Comparison of ENCODE assay signal across 8 cellular contexts in the genomic region with DNA sequence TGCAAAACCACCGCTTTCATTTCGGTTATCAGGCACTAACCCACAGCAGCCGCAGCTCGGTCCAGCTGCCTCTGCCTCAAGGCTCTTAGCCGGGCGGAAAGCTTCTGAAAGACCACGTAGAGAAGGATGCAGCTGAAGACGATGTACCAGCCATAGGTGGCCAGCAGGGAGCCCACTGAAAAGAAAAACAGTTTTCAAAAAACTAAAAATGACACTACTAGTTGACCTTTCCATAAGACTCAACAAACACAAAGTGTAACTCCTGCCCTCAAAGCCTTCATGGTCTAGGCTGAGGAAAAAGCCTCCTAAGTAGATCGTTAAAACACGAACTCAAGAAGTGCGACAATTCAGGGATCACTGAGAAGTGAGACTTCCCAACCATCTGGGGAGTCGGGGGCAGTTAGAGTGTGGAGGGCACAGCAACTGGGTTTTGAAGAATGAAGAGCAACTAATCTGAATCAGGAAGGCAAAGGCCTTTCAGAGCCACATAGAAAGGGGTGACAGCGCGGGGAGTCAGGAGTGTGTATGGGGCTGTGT. TPM values are rescaled to one million over a fixed set of nuclear protein-coding genes. Genes with fewer than 3 reads are reported as not detected.
DNase-seq lines count a peak whose midpoint lies in the region; TF ChIP-seq lines count a peak whose summit lies in the region.

No MANE protein-coding gene starts in this region.

- peak overlapping the region; percentile 94 for H3K56ac ChIP-seq in mesendoderm (ENCODE audit: low read length)

- H3K4me2 ChIP-seq in mesendoderm (ENCODE audit: low read length): peak overlapping the region; percentile 89

- H3K27ac ChIP-seq in breast epithelium (peak overlapping the region; percentile 75 to 87), mesendoderm (ENCODE audit: low read depth, low read length) (no peak overlapping the region)

- intact Hi-C loops in breast epithelium (cut with DNase I; ENCODE audit: low total_unique reads): no loop called here

- no peak overlapping the region for H2BK120ac ChIP-seq in mesendoderm (ENCODE audit: low read depth, low read length)

- H3K4me3 ChIP-seq in breast epithelium: peak overlapping the region; percentile 76 to 93 (median 79)
- peak overlapping the region; percentile 89 for H3K4me3 ChIP-seq in mesendoderm (ENCODE audit: low read length)

- no peak overlapping the region for H4K8ac ChIP-seq in mesendoderm (ENCODE audit: low read depth, low read length)

- peak overlapping the region; percentile 60 for H3K18ac ChIP-seq in mesendoderm (ENCODE audit: low read length)

- H3K9me3 ChIP-seq in breast epithelium: no peaks in the 10 kb centered on the region

- peaks cover 10% of the 10 kb centered on the region for H3K79me1 ChIP-seq in mesendoderm (ENCODE audit: low read length)

- H2AK5ac ChIP-seq in mesendoderm (ENCODE audit: low read length): no peak overlapping the region

- no peak for TF ChIP-seq POLR2A in breast epithelium (IDR thresholded peaks at IDR 0.05)

- H3K36me3 ChIP-seq in breast epithelium (peaks cover 20% of the 10 kb centered on the region), mesendoderm (ENCODE audit: control insufficient read depth, insufficient read depth, low read length) (peaks cover 18% of the 10 kb centered on the region)

- peaks cover 15% of the 10 kb centered on the region for H3K79me2 ChIP-seq in mesendoderm (ENCODE audit: control insufficient read depth, insufficient read depth, low read length)

- no peak overlapping the region for H3K23ac ChIP-seq in mesendoderm (ENCODE audit: low read length)

- no peak overlapping the region for H2BK15ac ChIP-seq in mesendoderm (replicated peaks; ENCODE audit: low read depth)

- H3K9ac ChIP-seq in mesendoderm (ENCODE audit: low read length): peak overlapping the region; percentile 84

- POLR2A ChIA-PET in HEK293T (lab: Yijun Ruan, JAX): interaction anchor here (1.0 kb wide), 1 partner anchor 18 kb away, joined by 3 read pairs; no protein-coding TSS in a partner anchor

- no peak overlapping the region for H4K5ac ChIP-seq in mesendoderm (ENCODE audit: low read length)

- CTCF ChIA-PET in HEK293T (lab: Yijun Ruan, JAX): interaction anchor here (0.7 to 1.0 kb wide), 3 partner anchors 17 to 365 kb away, joined by 3 to 6 read pairs (median 3); no protein-coding TSS in a partner anchor

- DNase-seq in SIG-M5 treated with dmso at 0.1 percent for 504 hours (lab: John Stamatoyannopoulos, UW; ENCODE audit: unreplicated experiment) (peak; percentile 39), SIG-M5 (lab: John Stamatoyannopoulos, UW) (no peak), HEK293T (ENCODE audit: extremely low spot score) (peak; percentile 56), NOMO-1 treated with DMSO at 0.1 percent for 48 hours (lab: John Stamatoyannopoulos, UW; ENCODE audit: unreplicated experiment) (peak; percentile 37), breast epithelium (ENCODE audit: low spot score in 2 of 2) (no peak), mesendoderm (peak; percentile 61), NCI-H2196 treated with DMSO at 0.1 percent for 48 hours (lab: John Stamatoyannopoulos, UW; ENCODE audit: unreplicated experiment) (no peak), superior temporal gyrus (ENCODE audit: extremely low spot score) (no peak)

- H2BK5ac ChIP-seq in mesendoderm (ENCODE audit: low read length): no peak overlapping the region

- H3K4me1 ChIP-seq in breast epithelium: no peaks in the 10 kb centered on the region
- no peaks in the 10 kb centered on the region for H3K4me1 ChIP-seq in mesendoderm (ENCODE audit: control insufficient read depth, low read depth, low read length)

- WGBS in mesendoderm (ENCODE audit: extremely low coverage, insufficient coverage, low lambda C conversion rate): no CpG with 5 or more reads among the region's 14 CpGs

- peak in 2 of 3 donors; percentile 11 to 28 for TF ChIP-seq CTCF in breast epithelium (IDR thresholded peaks at IDR 0.05)

- H3K4ac ChIP-seq in mesendoderm (ENCODE audit: low read depth, low read length): no peak overlapping the region

- no peaks in the 10 kb centered on the region for H3K27me3 ChIP-seq in breast epithelium
- H3K27me3 ChIP-seq in mesendoderm (ENCODE audit: insufficient read depth, low read length, poor library complexity): no peaks in the 10 kb centered on the region

TF ChIP-seq in HEK293T, 16 proteins besides CTCF, POLR2A, EP300 and RAD21:
- no peak for TF ChIP-seq TARDBP (IDR thresholded peaks at IDR 0.05)
- TF ChIP-seq ARNT (IDR thresholded peaks at IDR 0.05): no peak
- no peak for TF ChIP-seq ZNF384 (IDR thresholded peaks at IDR 0.05)
- no peak for TF ChIP-seq BHLHE40 (IDR thresholded peaks at IDR 0.05; ENCODE audit: borderline replicate concordance)
- no peak for TF ChIP-seq FOXA1 (IDR thresholded peaks at IDR 0.05)
- no peak for TF ChIP-seq FOXM1 (IDR thresholded peaks at IDR 0.05; ENCODE audit: borderline replicate concordance)
- TF ChIP-seq LEF1 (IDR thresholded peaks at IDR 0.05; ENCODE audit: borderline replicate concordance): no peak
- TF ChIP-seq FOXK2 (IDR thresholded peaks at IDR 0.05): no peak
- TF ChIP-seq HDGF (IDR thresholded peaks at IDR 0.05; ENCODE audit: borderline replicate concordance): no peak
- TF ChIP-seq SUZ12 (IDR thresholded peaks at IDR 0.05): no peak
- TF ChIP-seq CTBP1 (IDR thresholded peaks at IDR 0.05; ENCODE audit: borderline replicate concordance): no peak
- no peak for TF ChIP-seq NFRKB (IDR thresholded peaks at IDR 0.05)
- TF ChIP-seq, protein P1, sequence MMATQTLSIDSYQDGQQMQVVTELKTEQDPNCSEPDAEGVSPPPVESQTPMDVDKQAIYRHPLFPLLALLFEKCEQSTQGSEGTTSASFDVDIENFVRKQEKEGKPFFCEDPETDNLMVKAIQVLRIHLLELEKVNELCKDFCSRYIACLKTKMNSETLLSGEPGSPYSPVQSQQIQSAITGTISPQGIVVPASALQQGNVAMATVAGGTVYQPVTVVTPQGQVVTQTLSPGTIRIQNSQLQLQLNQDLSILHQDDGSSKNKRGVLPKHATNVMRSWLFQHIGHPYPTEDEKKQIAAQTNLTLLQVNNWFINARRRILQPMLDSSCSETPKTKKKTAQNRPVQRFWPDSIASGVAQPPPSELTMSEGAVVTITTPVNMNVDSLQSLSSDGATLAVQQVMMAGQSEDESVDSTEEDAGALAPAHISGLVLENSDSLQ (IDR thresholded peaks at IDR 0.05): no peak
- TF ChIP-seq L3MBTL2 (conservative IDR thresholded peaks at IDR 0.05): no peak

RNA-seq across cellular contexts. Expression of a gene that starts 0.7 kb away (rescaled TPM):
- total RNA-seq in breast epithelium: 10 to 100 TPM; 56.1 to 76.8 (median 76.4) TPM
- polyA plus RNA-seq in mesendoderm (2013, experiment 1 of 2): 47.1 TPM
- 48.2 TPM for polyA plus RNA-seq in mesendoderm (2013, experiment 2 of 2)

RNA-seq across cellular contexts. Expression of a gene that starts 18.5 kb away (rescaled TPM):
- 10 to 100 TPM; 26.4 to 51.1 (median 44.3) TPM for total RNA-seq in breast epithelium
- polyA plus RNA-seq in mesendoderm (2013, experiment 1 of 2): 204 TPM
- polyA plus RNA-seq in mesendoderm (2013, experiment 2 of 2): 202 TPM

RNA-seq across cellular contexts. Expression of a gene that starts 24.7 kb away (rescaled TPM):
- total RNA-seq in breast epithelium: 10 to 100 TPM; 22.6 to 36.7 (median 33.4) TPM
- polyA plus RNA-seq in mesendoderm (2013, experiment 1 of 2): 33.9 TPM
- polyA plus RNA-seq in mesendoderm (2013, experiment 2 of 2): 36.1 TPM

Comparison
In these comparisons a context has a peak if more than half of its experiments do, and no peak if none do; other contexts are left out.
1. DNase-seq: peak in SIG-M5 treated with dmso at 0.1 percent for 504 hours (single experiment), HEK293T (single experiment), NOMO-1 treated with DMSO at 0.1 percent for 48 hours (single experiment) and mesendoderm (single experiment); none in SIG-M5 (single experiment), breast epithelium (0 of 2), NCI-H2196 treated with DMSO at 0.1 percent for 48 hours (single experiment) and superior temporal gyrus (single experiment).